ENCODE assay signal across 8 cellular contexts in the genomic region with DNA sequence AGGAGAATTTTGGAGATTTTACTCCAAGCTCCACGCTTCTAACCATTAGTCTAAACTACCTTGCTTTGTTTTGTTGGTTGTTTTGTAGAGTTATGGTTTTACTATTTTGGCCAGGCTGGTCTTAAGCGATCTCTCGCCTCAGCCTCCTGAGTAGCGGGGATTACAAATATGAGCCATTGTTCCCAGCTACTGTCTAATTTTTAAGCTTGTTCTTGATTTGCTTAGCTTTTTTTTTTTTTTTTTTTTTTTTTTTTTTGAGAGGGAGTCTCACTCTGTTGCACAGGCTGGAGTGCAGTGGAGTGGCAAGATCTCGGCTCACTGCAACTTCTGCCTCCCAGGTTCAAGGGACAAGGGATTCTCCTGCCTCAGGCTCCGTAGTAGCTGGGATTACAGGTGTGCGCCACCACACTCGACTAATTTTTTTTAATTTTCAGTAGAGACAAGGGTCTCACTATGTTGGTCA. TPM values are rescaled to one million over a fixed set of nuclear protein-coding genes. Genes with fewer than 3 reads are reported as not detected.
DNase-seq lines count a peak whose midpoint lies in the region; ATAC-seq and TF ChIP-seq lines count a peak whose summit lies in the region.

No MANE protein-coding gene starts in this region.

- no peaks in the 10 kb centered on the region for H3K9me2 ChIP-seq in SK-N-SH

- H3K9ac ChIP-seq in SK-N-SH (peak overlapping the region; percentile 95; the same call in 1 of the 2 replicates), smooth muscle cell (ENCODE audit: low read depth) (peak overlapping the region; percentile 88)

- intact Hi-C loops in Caco-2 (cut with micrococcal nuclease; ENCODE audit: unreplicated experiment) = loop anchor here (1.0 to 2.0 kb wide), 2 partner anchors 17 to 40 kb away; partner anchors contain the start of gene IFT122

- TF ChIP-seq CTCF in Caco-2 (IDR thresholded peaks at IDR 0.05; ENCODE audit: insufficient read depth in 1 of 2, low read depth in 1 of 2, low read length in 1 of 2, severe bottlenecking in 1 of 2, unreplicated experiment in 1 of 2) (no peak), SK-N-SH (IDR thresholded peaks at IDR 0.05) (no peak), foreskin keratinocyte (conservative IDR thresholded peaks at IDR 0.05) (no peak), smooth muscle cell (IDR thresholded peaks at IDR 0.05; ENCODE audit: borderline replicate concordance, insufficient read depth, poor library complexity, severe bottlenecking) (no peak)

- peak; percentile 26 to 65 for DNase-seq in Caco-2
- no peak for DNase-seq in HAP-1 (ENCODE audit: low spot score in 2 of 2)
- no peak for DNase-seq in SK-N-SH
- DNase-seq in foreskin keratinocyte = peak in 1 of 2 donors; percentile 51
- DNase-seq in smooth muscle cell (lab: John Stamatoyannopoulos, UW; ENCODE audit: unreplicated experiment) = no peak
- no peak for DNase-seq in CD1c-positive myeloid dendritic cell (ENCODE audit: extremely low spot score)
- no peak for DNase-seq in DMS114 treated with DMSO at 0.1 percent for 48 hours (lab: John Stamatoyannopoulos, UW; ENCODE audit: unreplicated experiment)

- TSS peak; percentile 99 for BruUV-seq in Caco-2 (replicated peaks; lab: Mats Ljungman, UMichigan)

- in situ Hi-C loops in HAP-1 (cut with MboI; ENCODE audit: low sequenced_read_pairs) = no loop called here

- H3K79me2 ChIP-seq in SK-N-SH (ENCODE audit: insufficient read depth) (peaks cover 43% of the 10 kb centered on the region), smooth muscle cell (ENCODE audit: low read depth) (peaks cover 43% of the 10 kb centered on the region)

- H3K9me3 Mint-ChIP-seq in Caco-2 (ENCODE audit: unreplicated experiment) = no peaks in the 10 kb centered on the region

- peaks cover 34% of the 10 kb centered on the region for H4K20me1 ChIP-seq in SK-N-SH (ENCODE audit: insufficient read depth)
- peaks cover 25% of the 10 kb centered on the region for H4K20me1 ChIP-seq in smooth muscle cell (ENCODE audit: low read depth)

- whole genome bisulfite sequencing in SK-N-SH (ENCODE audit: low lambda C conversion rate) = 72% methylated on average over 8 of the region's 8 CpGs
- 71% methylated on average over 8 of the region's 8 CpGs for WGBS in smooth muscle cell (ENCODE audit: low lambda C conversion rate)

- TF ChIP-seq RAD21 in SK-N-SH (IDR thresholded peaks at IDR 0.05; ENCODE audit: low read length) = no peak

- H3K4me1 Mint-ChIP-seq in Caco-2 (ENCODE audit: low read depth, unreplicated experiment) = no peaks in the 10 kb centered on the region

- H3K9me3 ChIP-seq in Caco-2 = no peaks in the 10 kb centered on the region
- H3K9me3 ChIP-seq in HAP-1 = no peaks in the 10 kb centered on the region
- H3K9me3 ChIP-seq in SK-N-SH = no peaks in the 10 kb centered on the region
- no peaks in the 10 kb centered on the region for H3K9me3 ChIP-seq in smooth muscle cell (replicated peaks; ENCODE audit: low read depth)

- H3K4me3 Mint-ChIP-seq in Caco-2 (ENCODE audit: unreplicated experiment) = peak overlapping the region; percentile 86

- H3K36me3 Mint-ChIP-seq in Caco-2 (ENCODE audit: insufficient read depth, unreplicated experiment) = peaks cover 29% of the 10 kb centered on the region

- peak overlapping the region; percentile 97 for H3K27ac Mint-ChIP-seq in Caco-2 (ENCODE audit: unreplicated experiment)

- H3K4me2 ChIP-seq in SK-N-SH (peak overlapping the region; percentile 94), smooth muscle cell (peak overlapping the region; percentile 93)

- no peaks in the 10 kb centered on the region for H3K27me3 Mint-ChIP-seq in Caco-2 (ENCODE audit: insufficient read depth, unreplicated experiment)

- no peak for TF ChIP-seq EP300 in SK-N-SH (IDR thresholded peaks at IDR 0.05; ENCODE audit: borderline replicate concordance in 1 of 2, low read depth in 1 of 2, low read length in 1 of 2)

- ATAC-seq in foreskin keratinocyte (no peak), GM21737 (IDR thresholded peaks at IDR 0.05; ENCODE audit: unreplicated experiment) (no peak)

- H3K4me3 ChIP-seq in Caco-2 (ENCODE audit: low read depth, low read length) (peak overlapping the region; percentile 96), HAP-1 (peak overlapping the region; percentile 73), SK-N-SH (ENCODE audit: low read depth in 2 of 2, low read length in 1 of 2) (peak overlapping the region in 1 of 2 experiments; percentile 90; a peak in 2 of 4 replicates), smooth muscle cell (peak overlapping the region; percentile 92)

- 0 out of 2 replicates have a peak, but pooled peaks cover 4% of the 10 kb centered on the region for H3K4me1 ChIP-seq in Caco-2
- peaks cover 7% of the 10 kb centered on the region for H3K4me1 ChIP-seq in HAP-1
- peaks cover 5 to 10% of the 10 kb centered on the region in 2 experiments; a peak in 1 of 4 replicates for H3K4me1 ChIP-seq in SK-N-SH (ENCODE audit: control insufficient read depth in 1 of 2, insufficient read depth in 2 of 2, low read depth in 1 of 2, low read length in 1 of 2)
- H3K4me1 ChIP-seq in foreskin keratinocyte = no peaks in the 10 kb centered on the region
- peaks cover 8% of the 10 kb centered on the region for H3K4me1 ChIP-seq in smooth muscle cell (ENCODE audit: low read depth)

- H3F3A ChIP-seq in SK-N-SH (replicated peaks; ENCODE audit: insufficient read depth) (peaks cover 4% of the 10 kb centered on the region), smooth muscle cell (ENCODE audit: low read depth) (no peaks in the 10 kb centered on the region)

- H3K36me3 ChIP-seq in Caco-2 (ENCODE audit: control insufficient read depth, insufficient read depth, low read length) (peaks cover 2% of the 10 kb centered on the region; the same call in 1 of the 2 replicates), HAP-1 (replicated peaks) (peaks cover 12% of the 10 kb centered on the region), SK-N-SH (replicated peaks in 1 of 2; ENCODE audit: control insufficient read depth in 1 of 2, insufficient read depth in 2 of 2, low read length in 1 of 2) (peaks cover 0 to 7% of the 10 kb centered on the region in 2 experiments), smooth muscle cell (ENCODE audit: low read depth) (no peaks in the 10 kb centered on the region)

- H3K27ac ChIP-seq in SK-N-SH (ENCODE audit: low read depth in 2 of 2, low read length in 1 of 2) = peak overlapping the region; percentile 72 to 86
- H3K27ac ChIP-seq in foreskin keratinocyte = peak overlapping the region; percentile 96
- H3K27ac ChIP-seq in smooth muscle cell (ENCODE audit: low read depth) = peak overlapping the region; percentile 80

- H3K27me3 ChIP-seq in Caco-2 (replicated peaks; ENCODE audit: control insufficient read depth, insufficient read depth, low read length) (no peaks in the 10 kb centered on the region), HAP-1 (ENCODE audit: low read depth) (no peaks in the 10 kb centered on the region), SK-N-SH (ENCODE audit: insufficient read depth) (no peaks in the 10 kb centered on the region), foreskin keratinocyte (no peaks in the 10 kb centered on the region), smooth muscle cell (ENCODE audit: low read depth) (no peaks in the 10 kb centered on the region)

- CTCF ChIA-PET in Caco-2 (lab: Charles Lee) (no interaction called here), SK-N-SH (lab: Yijun Ruan, JAX) (interaction anchor here (0.6 to 1.7 kb wide), 10 partner anchors 9 to 214 kb away, joined by 3 to 10 read pairs (median 4); no protein-coding TSS in a partner anchor)

- POLR2A ChIA-PET in Caco-2 (lab: Charles Lee) = interaction anchor here (0.6 to 1.0 kb wide), 10 partner anchors 8 to 326 kb away, joined by 3 to 10 read pairs (median 4); partner anchors contain the start of genes IFT122 and MBD4
- POLR2A ChIA-PET in SK-N-SH (lab: Yijun Ruan, JAX) = no interaction called here

- H2AFZ ChIP-seq in SK-N-SH (ENCODE audit: low read depth) = peak overlapping the region; percentile 100
- peak overlapping the region; percentile 99 for H2AFZ ChIP-seq in smooth muscle cell (ENCODE audit: low read depth)

TF ChIP-seq in SK-N-SH, 30 proteins besides CTCF, POLR2A, EP300 and RAD21 (continues in another document):
- TF ChIP-seq MXI1 (IDR thresholded peaks at IDR 0.05; ENCODE audit: low read depth, low read length) = no peak
- no peak for TF ChIP-seq FOXM1 (IDR thresholded peaks at IDR 0.05; ENCODE audit: low read depth)
- TF ChIP-seq JUND (IDR thresholded peaks at IDR 0.05) = no peak
- TF ChIP-seq CHD2 (IDR thresholded peaks at IDR 0.05; ENCODE audit: low read length, partially characterized antibody) = no peak
- no peak for TF ChIP-seq RXRA (IDR thresholded peaks at IDR 0.05; ENCODE audit: borderline replicate concordance, low read depth)
- TF ChIP-seq GATA2 (CRISPR knock-in tag; IDR thresholded peaks at IDR 0.05) = no peak
- no peak for TF ChIP-seq GABPA (IDR thresholded peaks at IDR 0.05; ENCODE audit: low read depth)

RNA-seq across cellular contexts. Expression of gene EFCAB12, which starts 28.5 kb away (rescaled TPM):
- total RNA-seq in Caco-2 (2022) = 0.14 and 0.49 TPM in 2 replicates
- 0.26 and 0.38 TPM in 2 replicates for polyA plus RNA-seq in SK-N-SH (2012; rRNA removed)
- 0.04 and 0.09 TPM in 2 replicates for polyA plus RNA-seq in SK-N-SH (2012; cell fraction: cytosol; rRNA removed)
- 1.7 and 1.8 TPM in 2 replicates for polyA plus RNA-seq in SK-N-SH (2012; cell fraction: nucleus; rRNA removed)
- 0.24 and 0.32 TPM in 2 replicates for total RNA-seq in foreskin keratinocyte
- polyA plus RNA-seq in foreskin keratinocyte = 0.20 and 0.27 TPM in 2 replicates
- 0.09 and 0.76 TPM in 2 replicates for total RNA-seq in smooth muscle cell
- 0.90 TPM in 1 of 2 replicates, not detected in the other for polyA plus RNA-seq in smooth muscle cell

RNA-seq across cellular contexts. Expression of gene MBD4, which starts 39.8 kb away (rescaled TPM):
- total RNA-seq in Caco-2 (2022) (33.5 and 39.8 TPM in 2 replicates), foreskin keratinocyte (24.0 and 26.5 TPM in 2 replicates), smooth muscle cell (23.1 and 28.9 TPM in 2 replicates)
- polyA plus RNA-seq in SK-N-SH (2012; rRNA removed) (11.1 and 11.7 TPM in 2 replicates), foreskin keratinocyte (13.1 and 16.9 TPM in 2 replicates), smooth muscle cell (26.5 and 26.8 TPM in 2 replicates)
- polyA plus RNA-seq in SK-N-SH (2012; cell fraction: cytosol; rRNA removed) = 10.3 and 12.7 TPM in 2 replicates
- 32.7 and 35.4 TPM in 2 replicates for polyA plus RNA-seq in SK-N-SH (2012; cell fraction: nucleus; rRNA removed)

RNA-seq across cellular contexts. Expression of gene IFT122, which starts 40.1 kb away (rescaled TPM):
- 21.9 and 30.0 TPM in 2 replicates for total RNA-seq in Caco-2 (2022)
- polyA plus RNA-seq in SK-N-SH (2012; rRNA removed) = 20.1 and 20.8 TPM in 2 replicates
- 9.0 and 11.9 TPM in 2 replicates for polyA plus RNA-seq in SK-N-SH (2012; cell fraction: cytosol; rRNA removed)
- polyA plus RNA-seq in SK-N-SH (2012; cell fraction: nucleus; rRNA removed) = 60.6 and 73.3 TPM in 2 replicates
- 8.8 and 10.6 TPM in 2 replicates for total RNA-seq in foreskin keratinocyte
- polyA plus RNA-seq in foreskin keratinocyte = 5.6 and 5.8 TPM in 2 replicates
- 17.3 and 17.4 TPM in 2 replicates for total RNA-seq in smooth muscle cell
- 13.2 and 13.4 TPM in 2 replicates for polyA plus RNA-seq in smooth muscle cell

Comparison
In these comparisons a context has a peak if more than half of its experiments do, and no peak if none do; other contexts are left out.
1. DNase-seq: peak in Caco-2 (2 of 2); none in HAP-1 (0 of 2), SK-N-SH (single experiment), smooth muscle cell (single experiment), CD1c-positive myeloid dendritic cell (single experiment) and DMS114 treated with DMSO at 0.1 percent for 48 hours (single experiment).
2. Peak in every context shown above with its lines, with median percentiles within 50 percentile points of each other: H3K27ac ChIP-seq.